18 cellular contexts compared by ENCODE assay signal in genomic region chr18:8791171-8791651, GRCh38.
DNase-seq lines count a peak whose midpoint lies in the region; FAIRE-seq and TF ChIP-seq lines count a peak whose summit lies in the region.
"Had no signal": no experiment of that assay in that cellular context is flagged by ENCODE, and none has a peak within 500 bp of the region (broad histone marks: within the 10 kb centered on the region; RNA-seq: fewer than 3 reads in every experiment).

No MANE protein-coding gene starts in this region.

- H3K36me3 Mint-ChIP-seq in CD14-positive monocyte = no peaks in the 10 kb centered on the region
- H3K36me3 Mint-ChIP-seq: activated naive CD8-positive, alpha-beta T cell treated with anti-CD3 and anti-CD28 coated beads, Interleukin-2, amount 10 ng/mL, durations not matched to agents 7 days and 5 days; CD4-positive, CD25-positive, alpha-beta regulatory T cell had no signal

- no peak for FAIRE-seq in HTR-8/SVneo (lab: Jason Lieb, UNC)

- DNase-seq in COLO829 (ENCODE audit: low spot score) (peak; percentile 20), HTR-8/SVneo (ENCODE audit: insufficient read length, low spot score) (peak; percentile 31), dermis microvascular lymphatic vessel endothelial cell (ENCODE audit: low read depth in 2 of 2) (peak; percentile 52 to 77), kidney tubule cell (ENCODE audit: low spot score) (peak; percentile 16), NK-92 (lab: John Stamatoyannopoulos, UW; ENCODE audit: unreplicated experiment) (no peak), NCI-H1436 (lab: John Stamatoyannopoulos, UW) (no peak), midbrain (lab: John Stamatoyannopoulos, UW) (no peak), CD14-positive monocyte (ENCODE audit: low spot score) (no peak)
- DNase-seq: activated CD4-positive, CD25-positive, alpha-beta regulatory T cell treated with anti-CD3 and anti-CD28 coated beads, Interleukin-2, amount 50 U/mL, for 72 hours; activated naive CD8-positive, alpha-beta T cell treated with anti-CD3 and anti-CD28 coated beads, Interleukin-2, amount 10 ng/mL, durations not matched to agents 7 days and 5 days; body of pancreas; CD4-positive, CD25-positive, alpha-beta regulatory T cell; gastrocnemius medialis; GOT3; left cardiac atrium; NCI-H1417; retina; T-helper 9 cell had no signal

- H3K4me3 Mint-ChIP-seq in CD14-positive monocyte = no peak overlapping the region
- H3K4me3 Mint-ChIP-seq: activated naive CD8-positive, alpha-beta T cell treated with anti-CD3 and anti-CD28 coated beads, Interleukin-2, amount 10 ng/mL, durations not matched to agents 7 days and 5 days; CD4-positive, CD25-positive, alpha-beta regulatory T cell had no signal

- peaks cover 0 to 2% (median 0%) of the 10 kb centered on the region in 7 donors for H3K9me3 Mint-ChIP-seq in CD14-positive monocyte
- H3K9me3 Mint-ChIP-seq: activated naive CD8-positive, alpha-beta T cell treated with anti-CD3 and anti-CD28 coated beads, Interleukin-2, amount 10 ng/mL, durations not matched to agents 7 days and 5 days had no signal

- H3K27me3 Mint-ChIP-seq in CD14-positive monocyte (ENCODE audit: low read depth in 3 of 3) = peaks cover 6% of the 10 kb centered on the region in 3 donors

- peaks cover 14% of the 10 kb centered on the region for H3K4me1 Mint-ChIP-seq in CD14-positive monocyte

- intact Hi-C loops in CD14-positive monocyte (cut with micrococcal nuclease) = no loop called here

- TF ChIP-seq CTCF in CD14-positive monocyte (IDR thresholded peaks at IDR 0.05) = no peak

- no peak overlapping the region for H3K27ac Mint-ChIP-seq in CD14-positive monocyte
- H3K27ac Mint-ChIP-seq: activated naive CD8-positive, alpha-beta T cell treated with anti-CD3 and anti-CD28 coated beads, Interleukin-2, amount 10 ng/mL, durations not matched to agents 7 days and 5 days; CD4-positive, CD25-positive, alpha-beta regulatory T cell had no signal

Comparison
In these comparisons a context has a peak if more than half of its experiments do, and no peak if none do; other contexts are left out.
1. DNase-seq: peak in COLO829 (single experiment), HTR-8/SVneo (single experiment), dermis microvascular lymphatic vessel endothelial cell (2 of 2) and kidney tubule cell (single experiment); none in NK-92 (single experiment), NCI-H1436 (single experiment), midbrain (single experiment) and CD14-positive monocyte (single experiment).